Comparison of ENCODE assay signal across 19 cellular contexts in the genomic region with DNA sequence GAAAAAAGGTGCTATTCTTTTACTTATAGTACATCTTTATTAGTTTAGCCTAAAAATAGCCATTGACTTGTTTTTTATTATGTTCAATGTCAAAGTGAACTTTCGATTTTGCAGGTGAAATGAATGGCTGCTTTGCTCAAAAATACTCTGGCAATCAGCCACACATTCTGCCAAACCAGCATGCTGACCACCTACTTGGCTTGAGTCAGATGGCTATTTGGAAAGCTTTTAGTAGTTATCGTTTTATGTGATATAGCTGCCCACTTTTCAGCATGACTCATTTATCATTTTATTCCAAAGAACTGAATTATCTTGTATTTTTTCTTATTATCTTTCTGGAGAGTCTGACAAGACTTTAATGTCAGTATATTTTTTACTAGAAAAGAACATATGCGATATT.
DNase-seq lines count a peak whose midpoint lies in the region; ATAC-seq and TF ChIP-seq lines count a peak whose summit lies in the region.
"Had no signal": no experiment of that assay in that cellular context is flagged by ENCODE, and none has a peak within 500 bp of the region (broad histone marks: within the 10 kb centered on the region; RNA-seq: fewer than 3 reads in every experiment).

No MANE protein-coding gene starts in this region.

- H2BK15ac ChIP-seq in mesenchymal stem cell (ENCODE audit: low read depth, poor library complexity, severe bottlenecking) = no peak overlapping the region

- no peak overlapping the region for H3K27ac Mint-ChIP-seq in stimulated activated memory B cell treated with anti-CD40 and anti-IgM and Interleukin-4, amounts not matched to agents 10 μg/mL and 1 μg/mL and 100 μg/mL, for 72 hours
- H3K27ac Mint-ChIP-seq: CD8-positive, alpha-beta memory T cell had no signal

- no peak overlapping the region for H3K14ac ChIP-seq in mesenchymal stem cell (ENCODE audit: low read length in 2 of 2)

- no peaks in the 10 kb centered on the region for H3K79me1 ChIP-seq in mesenchymal stem cell (replicated peaks; ENCODE audit: low read length, poor library complexity, severe bottlenecking)

- no peak for ATAC-seq in stimulated activated memory B cell treated with anti-CD40 and anti-IgM and Interleukin-4, amounts not matched to agents 10 μg/mL and 1 μg/mL and 100 μg/mL, for 72 hours
- ATAC-seq: A549, Right ventricle myocardium inferior had no signal

- no peak overlapping the region for H2AK5ac ChIP-seq in mesenchymal stem cell (ENCODE audit: low read length, severe bottlenecking)

- no peaks in the 10 kb centered on the region for H3K27me3 Mint-ChIP-seq in stimulated activated memory B cell treated with anti-CD40 and anti-IgM and Interleukin-4, amounts not matched to agents 10 μg/mL and 1 μg/mL and 100 μg/mL, for 72 hours
- H3K27me3 Mint-ChIP-seq: CD8-positive, alpha-beta memory T cell had no signal

- H3K23ac ChIP-seq in mesenchymal stem cell (ENCODE audit: low read length in 2 of 2) = no peak overlapping the region

- no peak for TF ChIP-seq CTCF in fibroblast of pulmonary artery (IDR thresholded peaks at IDR 0.05; ENCODE audit: low read length, missing control alignments)

- no peaks in the 10 kb centered on the region for H3K4me1 ChIP-seq in mesenchymal stem cell (ENCODE audit: control insufficient read depth, insufficient read depth, low read depth, low read length)
- H3K4me1 ChIP-seq: A549, Peyer's patch had no signal

- no peak overlapping the region for H3K27ac ChIP-seq in mesenchymal stem cell (ENCODE audit: low read length, poor library complexity, severe bottlenecking)
- H3K27ac ChIP-seq: A549, Peyer's patch had no signal

- no peaks in the 10 kb centered on the region for H3K36me3 Mint-ChIP-seq in stimulated activated memory B cell treated with anti-CD40 and anti-IgM and Interleukin-4, amounts not matched to agents 10 μg/mL and 1 μg/mL and 100 μg/mL, for 72 hours
- H3K36me3 Mint-ChIP-seq: CD8-positive, alpha-beta memory T cell had no signal

- H4K91ac ChIP-seq in mesenchymal stem cell (ENCODE audit: low read length) = no peak overlapping the region

- no peak overlapping the region for H3K9ac ChIP-seq in mesenchymal stem cell (ENCODE audit: low read length)

- 100% methylated on average over 1 of the region's 3 CpGs for WGBS in mesenchymal stem cell

- no peaks in the 10 kb centered on the region for H3K36me3 ChIP-seq in MG63
- no peaks in the 10 kb centered on the region for H3K36me3 ChIP-seq in mesenchymal stem cell (ENCODE audit: control insufficient read depth in 1 of 2, insufficient read depth in 2 of 2, low read depth in 1 of 2, low read length in 2 of 2)
- H3K36me3 ChIP-seq: Peyer's patch had no signal

- H3K4me3 Mint-ChIP-seq in stimulated activated memory B cell treated with anti-CD40 and anti-IgM and Interleukin-4, amounts not matched to agents 10 μg/mL and 1 μg/mL and 100 μg/mL, for 72 hours = no peak overlapping the region
- H3K4me3 Mint-ChIP-seq: CD8-positive, alpha-beta memory T cell had no signal

- no peaks in the 10 kb centered on the region for H3K9me3 Mint-ChIP-seq in stimulated activated memory B cell treated with anti-CD40 and anti-IgM and Interleukin-4, amounts not matched to agents 10 μg/mL and 1 μg/mL and 100 μg/mL, for 72 hours

- peak; percentile 13 for DNase-seq in A172 (ENCODE audit: low spot score)
- peak; percentile 6 for DNase-seq in MG63
- peak; percentile 11 for DNase-seq in amniotic epithelial cell (ENCODE audit: low read depth)
- DNase-seq in fibroblast of pulmonary artery (ENCODE audit: low read depth) = peak; percentile 40
- DNase-seq in globus pallidus (ENCODE audit: low spot score) = no peak
- no peak for DNase-seq in cortex of kidney (lab: John Stamatoyannopoulos, UW)
- no peak for DNase-seq in mesenchymal stem cell
- DNase-seq: C1 segment of cervical spinal cord; CD8-positive, alpha-beta memory T cell; DMS79; MV-4-11; NCI-H1694 treated with DMSO at 0.1 percent for 48 hours; NCI-H2107; NCI-H2227 treated with DMSO at 0.1 percent for 48 hours; NCI-H524 treated with DMSO at 0.1 percent for 48 hours; Peyer's patch had no signal

- no peak overlapping the region for H2AFZ ChIP-seq in mesenchymal stem cell (ENCODE audit: low read depth, low read length)

- no peak overlapping the region for H2BK5ac ChIP-seq in mesenchymal stem cell (ENCODE audit: low read depth, low read length, poor library complexity, severe bottlenecking)

- H4K8ac ChIP-seq in mesenchymal stem cell (ENCODE audit: low read length) = no peak overlapping the region

- H3K9me3 ChIP-seq in MG63 (no peaks in the 10 kb centered on the region), mesenchymal stem cell (ENCODE audit: control insufficient read depth, low read length) (no peaks in the 10 kb centered on the region)
- H3K9me3 ChIP-seq: A549, Peyer's patch had no signal

- H3K4me3 ChIP-seq in MG63 = no peak overlapping the region
- peak overlapping the region; percentile 10 for H3K4me3 ChIP-seq in fibroblast of pulmonary artery (replicated peaks; ENCODE audit: low read depth, low read length)
- no peak overlapping the region for H3K4me3 ChIP-seq in mesenchymal stem cell (ENCODE audit: insufficient read depth in 1 of 2, low read depth in 1 of 2, low read length in 2 of 2)
- H3K4me3 ChIP-seq: A549, Peyer's patch had no signal

- no peak overlapping the region for H3K4ac ChIP-seq in mesenchymal stem cell (ENCODE audit: low read depth in 1 of 2, low read length in 2 of 2)

- no peak overlapping the region for H3K4me2 ChIP-seq in mesenchymal stem cell (ENCODE audit: low read length, poor library complexity, severe bottlenecking)
- H3K4me2 ChIP-seq: A549 had no signal

- no peak overlapping the region for H2BK120ac ChIP-seq in mesenchymal stem cell (ENCODE audit: low read depth, low read length)

- no peaks in the 10 kb centered on the region for H3K27me3 ChIP-seq in MG63
- H3K27me3 ChIP-seq in mesenchymal stem cell (ENCODE audit: control insufficient read depth in 1 of 2, insufficient read depth in 1 of 2, low read length in 2 of 2) = no peaks in the 10 kb centered on the region
- H3K27me3 ChIP-seq: Peyer's patch had no signal

- no peak overlapping the region for H2BK12ac ChIP-seq in mesenchymal stem cell (ENCODE audit: low read length in 2 of 2)

- H3K4me1 Mint-ChIP-seq in stimulated activated memory B cell treated with anti-CD40 and anti-IgM and Interleukin-4, amounts not matched to agents 10 μg/mL and 1 μg/mL and 100 μg/mL, for 72 hours = no peaks in the 10 kb centered on the region
- H3K4me1 Mint-ChIP-seq: CD8-positive, alpha-beta memory T cell had no signal

- no peak overlapping the region for H3K18ac ChIP-seq in mesenchymal stem cell (ENCODE audit: low read depth in 1 of 2, low read length in 2 of 2)

Comparison
In these comparisons a context has a peak if more than half of its experiments do, and no peak if none do; other contexts are left out.
1. DNase-seq: peak in A172 (single experiment), MG63 (single experiment), amniotic epithelial cell (single experiment) and fibroblast of pulmonary artery (single experiment); none in globus pallidus (single experiment), cortex of kidney (single experiment) and mesenchymal stem cell (single experiment).